2 cellular contexts compared by ENCODE assay signal in the genomic region with DNA sequence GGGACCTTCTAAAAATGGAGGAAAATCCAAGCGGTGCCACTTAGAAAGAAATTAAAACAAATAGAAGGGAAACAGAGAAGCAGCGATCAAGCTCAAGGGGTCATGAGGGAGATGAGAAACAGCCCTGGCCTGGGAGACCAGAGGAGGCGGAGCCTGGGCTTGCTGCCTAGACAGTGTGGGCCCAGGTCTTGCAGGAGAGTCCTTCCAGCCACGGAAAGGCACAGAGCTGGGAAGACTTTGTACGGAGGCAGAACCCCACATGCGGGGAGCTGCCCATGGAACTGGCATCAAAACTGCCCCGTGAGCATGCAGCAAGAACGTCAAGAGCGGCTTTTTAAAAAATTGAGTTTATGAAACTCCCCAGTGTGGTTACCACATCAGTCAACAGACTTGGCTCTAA.
TF ChIP-seq lines count a peak whose summit lies in the region.

No MANE protein-coding gene starts in this region.

TF ChIP-seq in GM23338, 12 proteins besides CTCF, POLR2A, EP300 and RAD21 (continued from another document):
- TF ChIP-seq, protein P1, sequence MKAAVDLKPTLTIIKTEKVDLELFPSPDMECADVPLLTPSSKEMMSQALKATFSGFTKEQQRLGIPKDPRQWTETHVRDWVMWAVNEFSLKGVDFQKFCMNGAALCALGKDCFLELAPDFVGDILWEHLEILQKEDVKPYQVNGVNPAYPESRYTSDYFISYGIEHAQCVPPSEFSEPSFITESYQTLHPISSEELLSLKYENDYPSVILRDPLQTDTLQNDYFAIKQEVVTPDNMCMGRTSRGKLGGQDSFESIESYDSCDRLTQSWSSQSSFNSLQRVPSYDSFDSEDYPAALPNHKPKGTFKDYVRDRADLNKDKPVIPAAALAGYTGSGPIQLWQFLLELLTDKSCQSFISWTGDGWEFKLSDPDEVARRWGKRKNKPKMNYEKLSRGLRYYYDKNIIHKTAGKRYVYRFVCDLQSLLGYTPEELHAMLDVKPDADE (IDR thresholded peaks at IDR 0.05) = no peak
- TF ChIP-seq, protein P2, sequence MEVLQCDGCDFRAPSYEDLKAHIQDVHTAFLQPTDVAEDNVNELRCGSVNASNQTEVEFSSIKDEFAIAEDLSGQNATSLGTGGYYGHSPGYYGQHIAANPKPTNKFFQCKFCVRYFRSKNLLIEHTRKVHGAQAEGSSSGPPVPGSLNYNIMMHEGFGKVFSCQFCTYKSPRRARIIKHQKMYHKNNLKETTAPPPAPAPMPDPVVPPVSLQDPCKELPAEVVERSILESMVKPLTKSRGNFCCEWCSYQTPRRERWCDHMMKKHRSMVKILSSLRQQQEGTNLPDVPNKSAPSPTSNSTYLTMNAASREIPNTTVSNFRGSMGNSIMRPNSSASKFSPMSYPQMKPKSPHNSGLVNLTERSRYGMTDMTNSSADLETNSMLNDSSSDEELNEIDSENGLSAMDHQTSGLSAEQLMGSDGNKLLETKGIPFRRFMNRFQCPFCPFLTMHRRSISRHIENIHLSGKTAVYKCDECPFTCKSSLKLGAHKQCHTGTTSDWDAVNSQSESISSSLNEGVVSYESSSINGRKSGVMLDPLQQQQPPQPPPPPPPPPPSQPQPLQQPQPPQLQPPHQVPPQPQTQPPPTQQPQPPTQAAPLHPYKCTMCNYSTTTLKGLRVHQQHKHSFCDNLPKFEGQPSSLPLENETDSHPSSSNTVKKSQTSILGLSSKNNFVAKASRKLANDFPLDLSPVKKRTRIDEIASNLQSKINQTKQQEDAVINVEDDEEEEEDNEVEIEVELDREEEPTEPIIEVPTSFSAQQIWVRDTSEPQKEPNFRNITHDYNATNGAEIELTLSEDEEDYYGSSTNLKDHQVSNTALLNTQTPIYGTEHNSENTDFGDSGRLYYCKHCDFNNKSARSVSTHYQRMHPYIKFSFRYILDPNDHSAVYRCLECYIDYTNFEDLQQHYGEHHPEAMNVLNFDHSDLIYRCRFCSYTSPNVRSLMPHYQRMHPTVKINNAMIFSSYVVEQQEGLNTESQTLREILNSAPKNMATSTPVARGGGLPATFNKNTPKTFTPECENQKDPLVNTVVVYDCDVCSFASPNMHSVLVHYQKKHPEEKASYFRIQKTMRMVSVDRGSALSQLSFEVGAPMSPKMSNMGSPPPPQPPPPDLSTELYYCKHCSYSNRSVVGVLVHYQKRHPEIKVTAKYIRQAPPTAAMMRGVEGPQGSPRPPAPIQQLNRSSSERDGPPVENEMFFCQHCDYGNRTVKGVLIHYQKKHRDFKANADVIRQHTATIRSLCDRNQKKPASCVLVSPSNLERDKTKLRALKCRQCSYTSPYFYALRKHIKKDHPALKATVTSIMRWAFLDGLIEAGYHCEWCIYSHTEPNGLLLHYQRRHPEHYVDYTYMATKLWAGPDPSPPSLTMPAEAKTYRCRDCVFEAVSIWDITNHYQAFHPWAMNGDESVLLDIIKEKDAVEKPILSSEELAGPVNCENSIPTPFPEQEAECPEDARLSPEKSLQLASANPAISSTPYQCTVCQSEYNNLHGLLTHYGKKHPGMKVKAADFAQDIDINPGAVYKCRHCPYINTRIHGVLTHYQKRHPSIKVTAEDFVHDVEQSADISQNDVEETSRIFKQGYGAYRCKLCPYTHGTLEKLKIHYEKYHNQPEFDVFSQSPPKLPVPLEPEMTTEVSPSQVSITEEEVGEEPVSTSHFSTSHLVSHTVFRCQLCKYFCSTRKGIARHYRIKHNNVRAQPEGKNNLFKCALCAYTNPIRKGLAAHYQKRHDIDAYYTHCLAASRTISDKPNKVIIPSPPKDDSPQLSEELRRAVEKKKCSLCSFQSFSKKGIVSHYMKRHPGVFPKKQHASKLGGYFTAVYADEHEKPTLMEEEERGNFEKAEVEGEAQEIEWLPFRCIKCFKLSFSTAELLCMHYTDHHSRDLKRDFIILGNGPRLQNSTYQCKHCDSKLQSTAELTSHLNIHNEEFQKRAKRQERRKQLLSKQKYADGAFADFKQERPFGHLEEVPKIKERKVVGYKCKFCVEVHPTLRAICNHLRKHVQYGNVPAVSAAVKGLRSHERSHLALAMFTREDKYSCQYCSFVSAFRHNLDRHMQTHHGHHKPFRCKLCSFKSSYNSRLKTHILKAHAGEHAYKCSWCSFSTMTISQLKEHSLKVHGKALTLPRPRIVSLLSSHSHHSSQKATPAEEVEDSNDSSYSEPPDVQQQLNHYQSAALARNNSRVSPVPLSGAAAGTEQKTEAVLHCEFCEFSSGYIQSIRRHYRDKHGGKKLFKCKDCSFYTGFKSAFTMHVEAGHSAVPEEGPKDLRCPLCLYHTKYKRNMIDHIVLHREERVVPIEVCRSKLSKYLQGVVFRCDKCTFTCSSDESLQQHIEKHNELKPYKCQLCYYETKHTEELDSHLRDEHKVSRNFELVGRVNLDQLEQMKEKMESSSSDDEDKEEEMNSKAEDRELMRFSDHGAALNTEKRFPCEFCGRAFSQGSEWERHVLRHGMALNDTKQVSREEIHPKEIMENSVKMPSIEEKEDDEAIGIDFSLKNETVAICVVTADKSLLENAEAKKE (CRISPR knock-in tag; IDR thresholded peaks at IDR 0.05) = no peak
- no peak for TF ChIP-seq POLR2AphosphoS5 (IDR thresholded peaks at IDR 0.05; ENCODE audit: low read depth)
- TF ChIP-seq EZH2phosphoT487 (IDR thresholded peaks at IDR 0.05; ENCODE audit: unreplicated experiment) = no peak
- TF ChIP-seq ZNF114 (CRISPR knock-in tag; IDR thresholded peaks at IDR 0.05) = no peak
- TF ChIP-seq JUNB (IDR thresholded peaks at IDR 0.05; ENCODE audit: unreplicated experiment) = no peak
- TF ChIP-seq CREB1 (CRISPR knock-in tag; IDR thresholded peaks at IDR 0.05; ENCODE audit: low read depth) = no peak
- no peak for TF ChIP-seq EZH2 (IDR thresholded peaks at IDR 0.05; ENCODE audit: low read depth, unreplicated experiment)
- no peak for TF ChIP-seq ZNF331 (CRISPR knock-in tag; IDR thresholded peaks at IDR 0.05; ENCODE audit: low read depth)
- no peak for TF ChIP-seq NANOG (IDR thresholded peaks at IDR 0.05; ENCODE audit: borderline replicate concordance)
- TF ChIP-seq STAT1 (IDR thresholded peaks at IDR 0.05; ENCODE audit: unreplicated experiment) = no peak

TF ChIP-seq in WTC11, 78 proteins besides CTCF, POLR2A, EP300 and RAD21 (continued from another document):
- TF ChIP-seq, protein P3, sequence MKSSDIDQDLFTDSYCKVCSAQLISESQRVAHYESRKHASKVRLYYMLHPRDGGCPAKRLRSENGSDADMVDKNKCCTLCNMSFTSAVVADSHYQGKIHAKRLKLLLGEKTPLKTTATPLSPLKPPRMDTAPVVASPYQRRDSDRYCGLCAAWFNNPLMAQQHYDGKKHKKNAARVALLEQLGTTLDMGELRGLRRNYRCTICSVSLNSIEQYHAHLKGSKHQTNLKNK (CRISPR knock-in tag; IDR thresholded peaks at IDR 0.05) = no peak
- no peak for TF ChIP-seq ZNF671 (CRISPR knock-in tag; IDR thresholded peaks at IDR 0.05)
- TF ChIP-seq ZNF219 (CRISPR knock-in tag; IDR thresholded peaks at IDR 0.05; ENCODE audit: borderline replicate concordance) = no peak
- no peak for TF ChIP-seq ZNF138 (CRISPR knock-in tag; conservative IDR thresholded peaks at IDR 0.05)
- TF ChIP-seq ZNF416 (CRISPR knock-in tag; IDR thresholded peaks at IDR 0.05) = no peak
- TF ChIP-seq TP53 (CRISPR knock-in tag; IDR thresholded peaks at IDR 0.05) = no peak
- TF ChIP-seq RELA (CRISPR knock-in tag; IDR thresholded peaks at IDR 0.05; ENCODE audit: borderline replicate concordance) = no peak
- no peak for TF ChIP-seq RORB (CRISPR knock-in tag; IDR thresholded peaks at IDR 0.05)
- TF ChIP-seq, protein P4, sequence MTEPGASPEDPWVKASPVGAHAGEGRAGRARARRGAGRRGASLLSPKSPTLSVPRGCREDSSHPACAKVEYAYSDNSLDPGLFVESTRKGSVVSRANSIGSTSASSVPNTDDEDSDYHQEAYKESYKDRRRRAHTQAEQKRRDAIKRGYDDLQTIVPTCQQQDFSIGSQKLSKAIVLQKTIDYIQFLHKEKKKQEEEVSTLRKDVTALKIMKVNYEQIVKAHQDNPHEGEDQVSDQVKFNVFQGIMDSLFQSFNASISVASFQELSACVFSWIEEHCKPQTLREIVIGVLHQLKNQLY (CRISPR knock-in tag; IDR thresholded peaks at IDR 0.05) = no peak
- no peak for TF ChIP-seq JAZF1 (CRISPR knock-in tag; IDR thresholded peaks at IDR 0.05)
